22 cellular contexts compared by ENCODE assay signal in the genomic region with DNA sequence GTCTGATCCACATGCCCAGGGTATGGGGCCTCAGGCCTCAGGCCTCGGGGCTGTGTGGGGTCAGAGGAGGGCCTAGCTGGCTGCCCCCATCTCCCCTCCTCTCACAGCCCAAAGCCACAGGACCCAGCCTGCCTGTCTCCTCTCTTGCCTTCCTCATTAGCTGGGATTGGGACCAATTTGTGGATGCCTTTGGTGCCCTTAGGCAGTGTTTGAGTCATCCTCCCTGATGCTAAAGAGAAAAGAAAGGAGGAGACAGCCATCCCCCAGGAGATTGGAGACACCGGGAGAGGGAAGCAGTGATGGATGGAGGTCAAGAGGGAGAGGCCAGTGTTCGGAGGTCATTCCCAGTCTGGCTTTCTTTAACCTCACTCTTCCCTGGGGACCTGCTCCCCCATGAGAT.
"Had no signal": no experiment of that assay in that cellular context is flagged by ENCODE, and none has a peak within 500 bp of the region (broad histone marks: within the 10 kb centered on the region; RNA-seq: fewer than 3 reads in every experiment).

No MANE protein-coding gene starts in this region.

- H3K27me3 ChIP-seq: neutrophil, upper lobe of left lung, vagina had no signal

- H3K4me3 ChIP-seq: coronary artery, esophagus squamous epithelium, left ventricle myocardium inferior, lower lobe of right lung, spleen, tibial artery, upper lobe of left lung, vagina had no signal

- H3K9me3 ChIP-seq: esophagus squamous epithelium, left ventricle myocardium inferior, lower lobe of right lung, neutrophil, spleen, tibial artery, upper lobe of left lung, vagina had no signal

- ATAC-seq: left cardiac atrium; lower lobe of right lung; naive thymus-derived CD4-positive, alpha-beta T cell; sciatic nerve; stimulated activated memory B cell treated with anti-CD40 and anti-IgM and Interleukin-4, amounts not matched to agents 10 μg/mL and 1 μg/mL and 100 μg/mL, for 72 hours had no signal

- H3K4me1 ChIP-seq: esophagus squamous epithelium, left ventricle myocardium inferior, lower lobe of right lung, spleen, tibial artery, upper lobe of left lung, vagina had no signal

- H3K36me3 ChIP-seq: esophagus squamous epithelium, left ventricle myocardium inferior, lower lobe of right lung, neutrophil, spleen, tibial artery, upper lobe of left lung, vagina had no signal

- H3K27ac ChIP-seq: coronary artery, epithelial cell of prostate, esophagus squamous epithelium, left ventricle myocardium inferior, lower lobe of right lung, neutrophil, spleen, tibial artery, upper lobe of left lung, vagina had no signal

- DNase-seq: effector CD4-positive, alpha-beta T cell; esophagus squamous epithelium; foreskin fibroblast; immature natural killer cell; kidney; left cardiac atrium; left ventricle myocardium inferior; lower lobe of right lung; mesenchymal stem cell; naive thymus-derived CD4-positive, alpha-beta T cell; spleen; stimulated activated CD4-positive, alpha-beta T cell treated with anti-CD3 and anti-CD28 coated beads, Interleukin-15, amount 100 ng/mL, for 24 hours; stimulated activated CD4-positive, alpha-beta T cell treated with anti-CD3 and anti-CD28 coated beads, Interleukin-1b, Interleukin-23, amount 100 ng/mL, for 48 hours; stimulated activated CD4-positive, alpha-beta T cell treated with anti-CD3 and anti-CD28 coated beads, Interleukin-4, amount 100 ng/mL, for 24 hours; tibial artery; upper lobe of left lung had no signal
